13 cellular contexts compared by ENCODE assay signal in genomic region chr15:99169769-99170311, GRCh38.
DNase-seq lines count a peak whose midpoint lies in the region; ATAC-seq and TF ChIP-seq lines count a peak whose summit lies in the region.
"Had no signal": no experiment of that assay in that cellular context is flagged by ENCODE, and none has a peak within 500 bp of the region (broad histone marks: within the 10 kb centered on the region; RNA-seq: fewer than 3 reads in every experiment).

No MANE protein-coding gene starts in this region.

- H3K36me3 ChIP-seq in hepatocyte (replicated peaks; ENCODE audit: insufficient read depth, low read depth) (no peaks in the 10 kb centered on the region), skeletal muscle tissue (ENCODE audit: control insufficient read depth in 3 of 3, insufficient read depth in 3 of 3, low read length in 3 of 3) (peaks cover 0 to 5% (median 2%) of the 10 kb centered on the region in 3 donors), PC-9 (ENCODE audit: low read depth) (no peaks in the 10 kb centered on the region)

- H3K27me3 Mint-ChIP-seq in natural killer cell treated with Interleukin-12 subunit alpha and Interleukin-12 subunit beta and Interleukin-15 and Interleukin-18, amount 100 ng/mL, for 72 hours: peaks cover 0 to 4% of the 10 kb centered on the region in 2 donors

- H2AFZ ChIP-seq in hepatocyte (no peak overlapping the region), PC-9 (no peak overlapping the region)

- H3K4me2 ChIP-seq in hepatocyte (peak overlapping the region; percentile 42), PC-9 (no peak overlapping the region)

- H3K9me3 ChIP-seq in hepatocyte (ENCODE audit: low read depth) (no peaks in the 10 kb centered on the region), skeletal muscle tissue (ENCODE audit: control insufficient read depth in 3 of 3, low read length in 3 of 3) (no peaks in the 10 kb centered on the region), PC-9 (ENCODE audit: insufficient read depth, low read depth) (no peaks in the 10 kb centered on the region)

- no peaks in the 10 kb centered on the region for H3K9me3 Mint-ChIP-seq in natural killer cell treated with Interleukin-12 subunit alpha and Interleukin-12 subunit beta and Interleukin-15 and Interleukin-18, amount 100 ng/mL, for 72 hours
- H3K9me3 Mint-ChIP-seq: CD14-positive monocyte had no signal

- H3K4me3 ChIP-seq in cardiac fibroblast (replicated peaks in 1 of 2; ENCODE audit: low read depth in 2 of 2, low read length in 2 of 2) (no peak overlapping the region), hepatocyte (no peak overlapping the region), skeletal muscle tissue (ENCODE audit: low read length in 3 of 3) (no peak overlapping the region), PC-9 (no peak overlapping the region)

- H3K9me2 ChIP-seq in hepatocyte (replicated peaks; ENCODE audit: insufficient read depth) (no peaks in the 10 kb centered on the region), PC-9 (ENCODE audit: insufficient read depth) (no peaks in the 10 kb centered on the region)

- H3K4me3 Mint-ChIP-seq in natural killer cell treated with Interleukin-12 subunit alpha and Interleukin-12 subunit beta and Interleukin-15 and Interleukin-18, amount 100 ng/mL, for 72 hours: no peak overlapping the region
- H3K4me3 Mint-ChIP-seq: CD14-positive monocyte had no signal

- TF ChIP-seq CTCF in cardiac fibroblast (IDR thresholded peaks at IDR 0.05; ENCODE audit: low read depth, low read length) (no peak), hepatocyte (IDR thresholded peaks at IDR 0.05; ENCODE audit: poor library complexity) (no peak), PC-9 (conservative IDR thresholded peaks at IDR 0.05) (no peak)

- intact Hi-C loops in PC-9 (cut with micrococcal nuclease; ENCODE audit: unreplicated experiment): no loop called here

- H4K20me1 ChIP-seq in hepatocyte (ENCODE audit: insufficient read depth, poor library complexity, severe bottlenecking): no peaks in the 10 kb centered on the region
- H4K20me1 ChIP-seq in PC-9 (ENCODE audit: insufficient read depth): no peaks in the 10 kb centered on the region

- H3F3A ChIP-seq in PC-9 (ENCODE audit: insufficient read depth, low read depth): no peaks in the 10 kb centered on the region

- DNase-seq in G401 (ENCODE audit: low spot score) (peak; percentile 7), cardiac fibroblast (ENCODE audit: low read depth in 2 of 2) (peak; percentile 25 to 78), hepatocyte (ENCODE audit: low spot score) (peak; percentile 48), PC-9 (no peak), islet precursor cell (no peak)
- no peak for DNase-seq in natural killer cell treated with Interleukin-12 subunit alpha and Interleukin-12 subunit beta and Interleukin-15 and Interleukin-18, amount 100 ng/mL, for 72 hours (ENCODE audit: low spot score)
- DNase-seq: activated effector memory CD4-positive, alpha-beta T cell treated with anti-CD3 and anti-CD28 coated beads, Interleukin-2, amount 50 U/mL, for 16 hours; NCI-H2171; small intestine had no signal

- in situ Hi-C loops in G401 (cut with HindIII; ENCODE audit: low sequenced_read_pairs): loop anchor here (5.0 kb wide), 2 partner anchors 42 to 68 kb away; no protein-coding TSS in a partner anchor

- POLR2A ChIA-PET in PC-9 (lab: Charles Lee; ENCODE audit: unreplicated experiment): no interaction called here

- H3K36me3 Mint-ChIP-seq in natural killer cell treated with Interleukin-12 subunit alpha and Interleukin-12 subunit beta and Interleukin-15 and Interleukin-18, amount 100 ng/mL, for 72 hours: no peaks in the 10 kb centered on the region

- peaks cover 7% of the 10 kb centered on the region for H3K4me1 ChIP-seq in hepatocyte (ENCODE audit: insufficient read depth)
- peaks cover 66 to 94% (median 79%) of the 10 kb centered on the region in 3 donors for H3K4me1 ChIP-seq in skeletal muscle tissue (ENCODE audit: control insufficient read depth in 3 of 3, insufficient read depth in 3 of 3, low read length in 3 of 3)
- H3K4me1 ChIP-seq in PC-9 (replicated peaks; ENCODE audit: insufficient read depth): no peaks in the 10 kb centered on the region

- CTCF ChIA-PET in PC-9 (lab: Charles Lee): no interaction called here

- H3K27ac Mint-ChIP-seq in natural killer cell treated with Interleukin-12 subunit alpha and Interleukin-12 subunit beta and Interleukin-15 and Interleukin-18, amount 100 ng/mL, for 72 hours: no peak overlapping the region
- H3K27ac Mint-ChIP-seq: CD14-positive monocyte had no signal

- no TSS peak for BruUV-seq in PC-9 (replicated peaks; lab: Mats Ljungman, UMichigan)

- H3K27me3 ChIP-seq in hepatocyte: no peaks in the 10 kb centered on the region
- H3K27me3 ChIP-seq in skeletal muscle tissue (ENCODE audit: control insufficient read depth in 3 of 3, insufficient read depth in 3 of 3, low read length in 3 of 3): no peaks in the 10 kb centered on the region
- H3K27me3 ChIP-seq in PC-9 (ENCODE audit: insufficient read depth, low read depth): no peaks in the 10 kb centered on the region

- WGBS in hepatocyte (ENCODE audit: low lambda C conversion rate, missing lambda C conversion rate): 69% methylated on average over 10 of the region's 10 CpGs

- ATAC-seq in HG03342 (IDR thresholded peaks at IDR 0.05; ENCODE audit: unreplicated experiment): no peak
- ATAC-seq in natural killer cell treated with Interleukin-12 subunit alpha and Interleukin-12 subunit beta and Interleukin-15 and Interleukin-18, amount 100 ng/mL, for 72 hours: no peak
- ATAC-seq: activated CD4-positive, CD25-positive, alpha-beta regulatory T cell treated with anti-CD3 and anti-CD28 coated beads, Interleukin-2, amount 50 U/mL, for 24 hours had no signal

- H3K27ac ChIP-seq in hepatocyte (peak overlapping the region; percentile 28), skeletal muscle tissue (ENCODE audit: low read depth, low read length) (peak overlapping the region; percentile 97), PC-9 (no peak overlapping the region)

- peak overlapping the region; percentile 25 to 66 (median 42) for H3K9ac ChIP-seq in skeletal muscle tissue (ENCODE audit: low read depth in 1 of 3, low read length in 3 of 3)

- H3K4me1 Mint-ChIP-seq in natural killer cell treated with Interleukin-12 subunit alpha and Interleukin-12 subunit beta and Interleukin-15 and Interleukin-18, amount 100 ng/mL, for 72 hours (ENCODE audit: low read depth in 2 of 2): no peaks in the 10 kb centered on the region

- no peaks in the 10 kb centered on the region for H3K79me2 ChIP-seq in hepatocyte
- no peaks in the 10 kb centered on the region for H3K79me2 ChIP-seq in PC-9 (ENCODE audit: low read depth)

Comparison
In these comparisons a context has a peak if more than half of its experiments do, and no peak if none do; other contexts are left out.
1. DNase-seq: peak in G401 (single experiment), cardiac fibroblast (2 of 2) and hepatocyte (single experiment); none in PC-9 (0 of 2), islet precursor cell (single experiment) and natural killer cell treated with Interleukin-12 subunit alpha and Interleukin-12 subunit beta and Interleukin-15 and Interleukin-18, amount 100 ng/mL, for 72 hours (single experiment).